Comparison of ENCODE assay signal across 11 cellular contexts in genomic region chr15:99421172-99421656, GRCh38.
DNase-seq lines count a peak whose midpoint lies in the region; ATAC-seq and TF ChIP-seq lines count a peak whose summit lies in the region.
"Had no signal": no experiment of that assay in that cellular context is flagged by ENCODE, and none has a peak within 500 bp of the region (broad histone marks: within the 10 kb centered on the region; RNA-seq: fewer than 3 reads in every experiment).

No MANE protein-coding gene starts in this region.

- peak; percentile 65 to 71 (median 70) for ATAC-seq in T-cell (replicated peaks in 1 of 4)
- ATAC-seq: stimulated activated naive B cell treated with anti-CD40 and anti-IgM and Interleukin-4, amounts not matched to agents 10 μg/mL and 1 μg/mL and 100 μg/mL, for 72 hours had no signal

- H3K27ac Mint-ChIP-seq in Caco-2 (ENCODE audit: unreplicated experiment) (no peak overlapping the region), T-cell (peak overlapping the region; percentile 95 to 99), HFFc6 (no peak overlapping the region), Calu3 (ENCODE audit: unreplicated experiment) (no peak overlapping the region)
- peak overlapping the region; percentile 52 for H3K27ac Mint-ChIP-seq in activated naive CD8-positive, alpha-beta T cell treated with anti-CD3 and anti-CD28 coated beads for 36 hours
- H3K27ac Mint-ChIP-seq: stimulated activated naive B cell treated with anti-CD40 and anti-IgM and Interleukin-4, amounts not matched to agents 10 μg/mL and 1 μg/mL and 100 μg/mL, for 72 hours had no signal

- no peak overlapping the region for H3K27ac ChIP-seq in neuronal stem cell (replicated peaks; ENCODE audit: low read length)
- no peak overlapping the region for H3K27ac ChIP-seq in effector memory CD4-positive, alpha-beta T cell (ENCODE audit: insufficient read depth, low read length, poor library complexity, severe bottlenecking)

- no peak overlapping the region for H2BK5ac ChIP-seq in neuronal stem cell (ENCODE audit: low read length)

- H3K36me3 ChIP-seq in Caco-2 (ENCODE audit: control insufficient read depth, insufficient read depth, low read length) (no peaks in the 10 kb centered on the region), neuronal stem cell (replicated peaks in 1 of 2; ENCODE audit: control insufficient read depth in 2 of 2, insufficient read depth in 2 of 2, low read length in 2 of 2) (no peaks in the 10 kb centered on the region)
- H3K36me3 ChIP-seq in effector memory CD4-positive, alpha-beta T cell (ENCODE audit: control insufficient read depth, insufficient read depth, low read length): no peaks in the 10 kb centered on the region

- intact Hi-C loops in Caco-2 (cut with micrococcal nuclease; ENCODE audit: unreplicated experiment): no loop called here
- intact Hi-C loops in Calu3 (cut with micrococcal nuclease; ENCODE audit: unreplicated experiment): no loop called here

- H2BK12ac ChIP-seq in neuronal stem cell (ENCODE audit: low read length): no peak overlapping the region

- POLR2A ChIA-PET in Caco-2 (lab: Charles Lee) (no interaction called here), T-cell (lab: Charles Lee) (interaction anchor here in 1 of 2 donors (0.5 kb wide), 1 partner anchor 50 kb away, joined by 4 read pairs; no protein-coding TSS in a partner anchor)

- peak overlapping the region; percentile 61 for H3K18ac ChIP-seq in neuronal stem cell (ENCODE audit: low read length)

- H2AK5ac ChIP-seq in neuronal stem cell (ENCODE audit: low read depth, low read length): no peak overlapping the region

- H3K4me1 Mint-ChIP-seq in Caco-2 (ENCODE audit: low read depth, unreplicated experiment) (no peaks in the 10 kb centered on the region), T-cell (peaks cover 58 to 64% (median 63%) of the 10 kb centered on the region in 3 donors), HFFc6 (ENCODE audit: low read depth) (peaks cover 7% of the 10 kb centered on the region), Calu3 (ENCODE audit: low read depth, unreplicated experiment) (peaks cover 20% of the 10 kb centered on the region)
- peaks cover 43% of the 10 kb centered on the region for H3K4me1 Mint-ChIP-seq in activated naive CD8-positive, alpha-beta T cell treated with anti-CD3 and anti-CD28 coated beads for 36 hours

- H3K4ac ChIP-seq in neuronal stem cell (ENCODE audit: low read length): no peak overlapping the region

- H3K4me2 ChIP-seq in neuronal stem cell (ENCODE audit: insufficient read depth, low read length, poor library complexity, severe bottlenecking): no peak overlapping the region

- H3K27me3 Mint-ChIP-seq in Caco-2 (ENCODE audit: insufficient read depth, unreplicated experiment) (no peaks in the 10 kb centered on the region), T-cell (no peaks in the 10 kb centered on the region), HFFc6 (ENCODE audit: insufficient read depth) (peaks cover 16% of the 10 kb centered on the region), Calu3 (ENCODE audit: unreplicated experiment) (no peaks in the 10 kb centered on the region)
- no peaks in the 10 kb centered on the region for H3K27me3 Mint-ChIP-seq in activated naive CD8-positive, alpha-beta T cell treated with anti-CD3 and anti-CD28 coated beads for 36 hours
- H3K27me3 Mint-ChIP-seq: stimulated activated naive B cell treated with anti-CD40 and anti-IgM and Interleukin-4, amounts not matched to agents 10 μg/mL and 1 μg/mL and 100 μg/mL, for 72 hours had no signal

- no peak overlapping the region for H3K4me3 Mint-ChIP-seq in Caco-2 (ENCODE audit: unreplicated experiment)
- peak overlapping the region; percentile 64 to 70 (median 66) for H3K4me3 Mint-ChIP-seq in T-cell
- H3K4me3 Mint-ChIP-seq in activated naive CD8-positive, alpha-beta T cell treated with anti-CD3 and anti-CD28 coated beads for 36 hours: no peak overlapping the region
- no peak overlapping the region for H3K4me3 Mint-ChIP-seq in HFFc6
- no peak overlapping the region for H3K4me3 Mint-ChIP-seq in Calu3 (ENCODE audit: low read depth, unreplicated experiment)
- H3K4me3 Mint-ChIP-seq: stimulated activated naive B cell treated with anti-CD40 and anti-IgM and Interleukin-4, amounts not matched to agents 10 μg/mL and 1 μg/mL and 100 μg/mL, for 72 hours had no signal

- H3K23ac ChIP-seq in neuronal stem cell (ENCODE audit: low read depth, low read length, poor library complexity): no peak overlapping the region

- no peak for TF ChIP-seq CTCF in Caco-2 (IDR thresholded peaks at IDR 0.05; ENCODE audit: insufficient read depth in 1 of 2, low read depth in 1 of 2, low read length in 1 of 2, severe bottlenecking in 1 of 2, unreplicated experiment in 1 of 2)
- no peak for TF ChIP-seq CTCF in HFFc6 (IDR thresholded peaks at IDR 0.05)
- TF ChIP-seq CTCF in Calu3 (IDR thresholded peaks at IDR 0.05; ENCODE audit: unreplicated experiment): no peak

- WGBS in neuronal stem cell (ENCODE audit: extremely low coverage in 2 of 2, insufficient read length in 2 of 2, insufficient replicate concordance in 1 of 2), 2 donors: no CpG with 5 or more reads among the region's 6 CpGs

- no peak overlapping the region for H4K8ac ChIP-seq in neuronal stem cell (ENCODE audit: low read depth, low read length)

- no peak overlapping the region for H3K14ac ChIP-seq in neuronal stem cell (ENCODE audit: low read length)

- peak; percentile 42 to 58 for DNase-seq in Caco-2
- DNase-seq in T-cell: peak; percentile 35 to 86 (median 66)
- DNase-seq in activated naive CD8-positive, alpha-beta T cell treated with anti-CD3 and anti-CD28 coated beads for 36 hours: no peak
- no peak for DNase-seq in neuronal stem cell (ENCODE audit: low spot score)
- no peak for DNase-seq in effector memory CD4-positive, alpha-beta T cell
- no peak for DNase-seq in HFFc6
- DNase-seq in Calu3: no peak
- DNase-seq in NCI-H1105 treated with DMSO at 0.1 percent for 48 hours (lab: John Stamatoyannopoulos, UW): no peak
- DNase-seq: GOT3; NCI-H1417; stimulated activated naive B cell treated with anti-CD40 and anti-IgM and Interleukin-4, amounts not matched to agents 10 μg/mL and 1 μg/mL and 100 μg/mL, for 72 hours had no signal

- no peak overlapping the region for H3K4me3 ChIP-seq in Caco-2 (ENCODE audit: low read depth, low read length)
- H3K4me3 ChIP-seq in neuronal stem cell (ENCODE audit: low read length in 2 of 2): peak overlapping the region in 1 of 2 donors; percentile 6
- no peak overlapping the region for H3K4me3 ChIP-seq in effector memory CD4-positive, alpha-beta T cell (ENCODE audit: insufficient read depth, low read depth, low read length, poor library complexity, severe bottlenecking)

- peaks cover 2% of the 10 kb centered on the region for H3K79me1 ChIP-seq in neuronal stem cell (ENCODE audit: low read depth, low read length)

- H3K36me3 Mint-ChIP-seq in Caco-2 (ENCODE audit: insufficient read depth, unreplicated experiment) (no peaks in the 10 kb centered on the region), T-cell (peaks cover 5% of the 10 kb centered on the region), HFFc6 (ENCODE audit: low read depth) (no peaks in the 10 kb centered on the region), Calu3 (ENCODE audit: insufficient read depth, unreplicated experiment) (no peaks in the 10 kb centered on the region)
- peaks cover 1% of the 10 kb centered on the region for H3K36me3 Mint-ChIP-seq in activated naive CD8-positive, alpha-beta T cell treated with anti-CD3 and anti-CD28 coated beads for 36 hours

- BruUV-seq in Caco-2 (replicated peaks; lab: Mats Ljungman, UMichigan) (no TSS peak), Calu3 (replicated peaks; lab: Mats Ljungman, UMichigan) (no TSS peak)

- peak overlapping the region; percentile 97 for H2AFZ ChIP-seq in neuronal stem cell (ENCODE audit: low read length)

- H3K9ac ChIP-seq in neuronal stem cell (ENCODE audit: low read depth, low read length, poor library complexity): no peak overlapping the region

- H3K9me3 Mint-ChIP-seq in Caco-2 (ENCODE audit: unreplicated experiment) (no peaks in the 10 kb centered on the region), T-cell (no peaks in the 10 kb centered on the region), HFFc6 (peaks cover 5% of the 10 kb centered on the region), Calu3 (ENCODE audit: low read depth, unreplicated experiment) (peaks cover 2% of the 10 kb centered on the region)
- H3K9me3 Mint-ChIP-seq in activated naive CD8-positive, alpha-beta T cell treated with anti-CD3 and anti-CD28 coated beads for 36 hours: peaks cover 2% of the 10 kb centered on the region

- no peaks in the 10 kb centered on the region for H3K4me1 ChIP-seq in Caco-2
- peaks cover 3 to 4% of the 10 kb centered on the region in 2 donors for H3K4me1 ChIP-seq in neuronal stem cell (ENCODE audit: control insufficient read depth in 2 of 2, insufficient read depth in 1 of 2, low read depth in 1 of 2, low read length in 2 of 2)
- peaks cover 28% of the 10 kb centered on the region for H3K4me1 ChIP-seq in effector memory CD4-positive, alpha-beta T cell (ENCODE audit: control insufficient read depth, insufficient read depth, low read length, poor library complexity, severe bottlenecking)

- no peak overlapping the region for H2BK15ac ChIP-seq in neuronal stem cell (ENCODE audit: low read length)

- CTCF ChIA-PET in Caco-2 (lab: Charles Lee): no interaction called here
- CTCF ChIA-PET in T-cell (lab: Charles Lee): no interaction called here
- CTCF ChIA-PET in Calu3 (lab: Charles Lee): interaction anchor here (0.7 kb wide), 1 partner anchor 12 kb away, joined by 4 read pairs; no protein-coding TSS in a partner anchor

- H2BK120ac ChIP-seq in neuronal stem cell (ENCODE audit: low read depth, low read length): no peak overlapping the region

- H3K27me3 ChIP-seq in Caco-2 (replicated peaks; ENCODE audit: control insufficient read depth, insufficient read depth, low read length): no peaks in the 10 kb centered on the region
- H3K27me3 ChIP-seq in neuronal stem cell (ENCODE audit: control insufficient read depth in 3 of 3, insufficient read depth in 3 of 3, low read depth in 1 of 3, low read length in 3 of 3): no peaks in the 10 kb centered on the region
- H3K27me3 ChIP-seq in effector memory CD4-positive, alpha-beta T cell (replicated peaks; ENCODE audit: control insufficient read depth, insufficient read depth, low read length, poor library complexity, severe bottlenecking): no peaks in the 10 kb centered on the region

- H3K9me3 ChIP-seq in Caco-2 (no peaks in the 10 kb centered on the region), neuronal stem cell (replicated peaks in 1 of 2; ENCODE audit: control insufficient read depth in 2 of 2, insufficient read depth in 1 of 2, low read depth in 1 of 2, low read length in 2 of 2) (no peaks in the 10 kb centered on the region)
- H3K9me3 ChIP-seq in effector memory CD4-positive, alpha-beta T cell (ENCODE audit: control insufficient read depth, low read length): no peaks in the 10 kb centered on the region

- no peak overlapping the region for H4K91ac ChIP-seq in neuronal stem cell (ENCODE audit: low read depth, low read length, poor library complexity)

Comparison
In these comparisons a context has a peak if more than half of its experiments do, and no peak if none do; other contexts are left out.
1. DNase-seq: peak in Caco-2 (2 of 2) and T-cell (34 of 34); none in activated naive CD8-positive, alpha-beta T cell treated with anti-CD3 and anti-CD28 coated beads for 36 hours (single experiment), neuronal stem cell (single experiment), effector memory CD4-positive, alpha-beta T cell (0 of 3), HFFc6 (single experiment), Calu3 (single experiment) and NCI-H1105 treated with DMSO at 0.1 percent for 48 hours (single experiment).
2. H3K27ac Mint-ChIP-seq: peak in T-cell (2 of 2) and activated naive CD8-positive, alpha-beta T cell treated with anti-CD3 and anti-CD28 coated beads for 36 hours (single experiment); none in Caco-2 (single experiment), HFFc6 (single experiment) and Calu3 (single experiment).
3. H3K4me3 Mint-ChIP-seq: peak in T-cell (3 of 3); none in Caco-2 (single experiment), activated naive CD8-positive, alpha-beta T cell treated with anti-CD3 and anti-CD28 coated beads for 36 hours (single experiment), HFFc6 (single experiment) and Calu3 (single experiment).